Comparison of ENCODE assay signal across 2 cellular contexts in the genomic region with DNA sequence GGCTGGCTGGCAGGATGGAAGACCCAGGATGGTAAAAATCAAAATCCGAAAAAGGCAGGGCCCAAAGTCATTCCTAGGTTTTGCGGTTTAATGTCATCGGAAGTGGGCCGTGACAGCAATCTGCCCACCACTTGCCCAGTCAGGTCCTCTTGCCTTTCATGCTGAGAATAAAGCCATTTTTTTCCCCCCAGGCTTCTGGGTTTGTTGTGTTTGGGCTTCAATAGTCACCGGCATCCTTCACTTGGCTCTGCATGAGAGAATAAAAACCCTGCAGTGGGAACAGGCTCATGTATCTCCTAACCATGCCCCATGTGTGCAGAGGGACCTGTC.
TF ChIP-seq lines count a peak whose summit lies in the region.

No MANE protein-coding gene starts in this region.

TF ChIP-seq in HCT116, 20 proteins besides CTCF, POLR2A, EP300 and RAD21:
- no peak for TF ChIP-seq SIN3A (IDR thresholded peaks at IDR 0.05; ENCODE audit: low read depth)
- no peak for TF ChIP-seq ELF1 (IDR thresholded peaks at IDR 0.05; ENCODE audit: borderline replicate concordance, low read depth)
- TF ChIP-seq SP1 (IDR thresholded peaks at IDR 0.05; ENCODE audit: low read depth), result no peak
- TF ChIP-seq CBX3 (IDR thresholded peaks at IDR 0.05; ENCODE audit: low read depth), result no peak
- TF ChIP-seq SRF (IDR thresholded peaks at IDR 0.05; ENCODE audit: low read depth), result no peak
- TF ChIP-seq, protein P1, sequence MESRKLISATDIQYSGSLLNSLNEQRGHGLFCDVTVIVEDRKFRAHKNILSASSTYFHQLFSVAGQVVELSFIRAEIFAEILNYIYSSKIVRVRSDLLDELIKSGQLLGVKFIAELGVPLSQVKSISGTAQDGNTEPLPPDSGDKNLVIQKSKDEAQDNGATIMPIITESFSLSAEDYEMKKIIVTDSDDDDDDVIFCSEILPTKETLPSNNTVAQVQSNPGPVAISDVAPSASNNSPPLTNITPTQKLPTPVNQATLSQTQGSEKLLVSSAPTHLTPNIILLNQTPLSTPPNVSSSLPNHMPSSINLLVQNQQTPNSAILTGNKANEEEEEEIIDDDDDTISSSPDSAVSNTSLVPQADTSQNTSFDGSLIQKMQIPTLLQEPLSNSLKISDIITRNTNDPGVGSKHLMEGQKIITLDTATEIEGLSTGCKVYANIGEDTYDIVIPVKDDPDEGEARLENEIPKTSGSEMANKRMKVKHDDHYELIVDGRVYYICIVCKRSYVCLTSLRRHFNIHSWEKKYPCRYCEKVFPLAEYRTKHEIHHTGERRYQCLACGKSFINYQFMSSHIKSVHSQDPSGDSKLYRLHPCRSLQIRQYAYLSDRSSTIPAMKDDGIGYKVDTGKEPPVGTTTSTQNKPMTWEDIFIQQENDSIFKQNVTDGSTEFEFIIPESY (IDR thresholded peaks at IDR 0.05; ENCODE audit: extremely low read depth, insufficient replicate concordance, low read length), result no peak
- TF ChIP-seq, protein P2, sequence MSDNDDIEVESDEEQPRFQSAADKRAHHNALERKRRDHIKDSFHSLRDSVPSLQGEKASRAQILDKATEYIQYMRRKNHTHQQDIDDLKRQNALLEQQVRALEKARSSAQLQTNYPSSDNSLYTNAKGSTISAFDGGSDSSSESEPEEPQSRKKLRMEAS (IDR thresholded peaks at IDR 0.05), result no peak
- TF ChIP-seq ZFX (IDR thresholded peaks at IDR 0.05), result no peak
- TF ChIP-seq CEBPB (IDR thresholded peaks at IDR 0.05; ENCODE audit: low read depth), result no peak
- TF ChIP-seq, protein P3, sequence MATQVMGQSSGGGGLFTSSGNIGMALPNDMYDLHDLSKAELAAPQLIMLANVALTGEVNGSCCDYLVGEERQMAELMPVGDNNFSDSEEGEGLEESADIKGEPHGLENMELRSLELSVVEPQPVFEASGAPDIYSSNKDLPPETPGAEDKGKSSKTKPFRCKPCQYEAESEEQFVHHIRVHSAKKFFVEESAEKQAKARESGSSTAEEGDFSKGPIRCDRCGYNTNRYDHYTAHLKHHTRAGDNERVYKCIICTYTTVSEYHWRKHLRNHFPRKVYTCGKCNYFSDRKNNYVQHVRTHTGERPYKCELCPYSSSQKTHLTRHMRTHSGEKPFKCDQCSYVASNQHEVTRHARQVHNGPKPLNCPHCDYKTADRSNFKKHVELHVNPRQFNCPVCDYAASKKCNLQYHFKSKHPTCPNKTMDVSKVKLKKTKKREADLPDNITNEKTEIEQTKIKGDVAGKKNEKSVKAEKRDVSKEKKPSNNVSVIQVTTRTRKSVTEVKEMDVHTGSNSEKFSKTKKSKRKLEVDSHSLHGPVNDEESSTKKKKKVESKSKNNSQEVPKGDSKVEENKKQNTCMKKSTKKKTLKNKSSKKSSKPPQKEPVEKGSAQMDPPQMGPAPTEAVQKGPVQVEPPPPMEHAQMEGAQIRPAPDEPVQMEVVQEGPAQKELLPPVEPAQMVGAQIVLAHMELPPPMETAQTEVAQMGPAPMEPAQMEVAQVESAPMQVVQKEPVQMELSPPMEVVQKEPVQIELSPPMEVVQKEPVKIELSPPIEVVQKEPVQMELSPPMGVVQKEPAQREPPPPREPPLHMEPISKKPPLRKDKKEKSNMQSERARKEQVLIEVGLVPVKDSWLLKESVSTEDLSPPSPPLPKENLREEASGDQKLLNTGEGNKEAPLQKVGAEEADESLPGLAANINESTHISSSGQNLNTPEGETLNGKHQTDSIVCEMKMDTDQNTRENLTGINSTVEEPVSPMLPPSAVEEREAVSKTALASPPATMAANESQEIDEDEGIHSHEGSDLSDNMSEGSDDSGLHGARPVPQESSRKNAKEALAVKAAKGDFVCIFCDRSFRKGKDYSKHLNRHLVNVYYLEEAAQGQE (IDR thresholded peaks at IDR 0.05; ENCODE audit: low read depth), result no peak
- no peak for TF ChIP-seq FOSL1 (IDR thresholded peaks at IDR 0.05; ENCODE audit: low read depth)
- TF ChIP-seq TCF7L2 (IDR thresholded peaks at IDR 0.05; ENCODE audit: borderline replicate concordance, extremely low read depth, insufficient read depth, insufficient read length), result no peak
- no peak for TF ChIP-seq EGR1 (IDR thresholded peaks at IDR 0.05; ENCODE audit: low read depth)
- TF ChIP-seq EZH2 (IDR thresholded peaks at IDR 0.05), result no peak
- no peak for TF ChIP-seq ZNF274 (IDR thresholded peaks at IDR 0.05; ENCODE audit: low read depth, low read length)
- TF ChIP-seq EZH2phosphoT487 (IDR thresholded peaks at IDR 0.05; ENCODE audit: borderline replicate concordance), result no peak
- TF ChIP-seq JUND (IDR thresholded peaks at IDR 0.05), result no peak
- TF ChIP-seq, protein P4, sequence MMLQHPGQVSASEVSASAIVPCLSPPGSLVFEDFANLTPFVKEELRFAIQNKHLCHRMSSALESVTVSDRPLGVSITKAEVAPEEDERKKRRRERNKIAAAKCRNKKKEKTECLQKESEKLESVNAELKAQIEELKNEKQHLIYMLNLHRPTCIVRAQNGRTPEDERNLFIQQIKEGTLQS (IDR thresholded peaks at IDR 0.05), result no peak
- no peak for TF ChIP-seq POLR2AphosphoS5 (IDR thresholded peaks at IDR 0.05; ENCODE audit: low read depth, low read length)

TF ChIP-seq in endothelial cell of umbilical vein, 7 proteins besides CTCF, POLR2A, EP300 and RAD21:
- TF ChIP-seq FOS (IDR thresholded peaks at IDR 0.05; ENCODE audit: borderline replicate concordance, insufficient read depth, low read length) (no peak), GATA2 (IDR thresholded peaks at IDR 0.05; ENCODE audit: insufficient read depth, insufficient read length, low read depth, low read length) (no peak), MYC (IDR thresholded peaks at IDR 0.05; ENCODE audit: low read depth, low read length) (no peak), JUN (IDR thresholded peaks at IDR 0.05; ENCODE audit: borderline replicate concordance, insufficient read depth, insufficient read length, low read depth) (no peak), POLR2AphosphoS5 (IDR thresholded peaks at IDR 0.05; ENCODE audit: insufficient read depth, low read depth, low read length) (no peak), EZH2 (IDR thresholded peaks at IDR 0.05; ENCODE audit: borderline replicate concordance, low read depth, low read length, severe bottlenecking) (no peak)
- TF ChIP-seq, protein P2 (IDR thresholded peaks at IDR 0.05; ENCODE audit: insufficient read depth, insufficient read length), result no peak
TF ChIP-seq in endothelial cell of umbilical vein: peak in this region for 0.
